In the genomic region with DNA sequence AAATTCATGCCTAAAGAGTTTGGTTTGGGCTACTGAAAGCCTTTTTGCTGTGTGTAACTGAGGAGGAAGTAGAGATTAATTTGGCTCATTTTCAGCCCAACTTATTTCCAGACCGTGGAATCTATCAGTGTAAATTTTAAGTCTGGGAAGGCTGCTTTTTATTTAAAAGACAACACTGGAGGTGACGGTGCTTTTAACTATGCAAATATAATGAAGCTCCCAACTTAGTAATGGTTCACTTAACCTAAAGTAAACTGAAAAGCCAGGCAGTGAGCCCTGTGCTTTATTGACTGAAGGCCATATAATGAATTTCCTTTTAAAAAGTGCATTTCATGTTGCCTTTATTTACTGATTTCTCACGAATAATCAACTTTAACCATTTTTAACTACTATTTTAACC, we compare ENCODE assay signal across 24 cellular contexts.
"Had no signal": no experiment of that assay in that cellular context is flagged by ENCODE, and none has a peak within 500 bp of the region (broad histone marks: within the 10 kb centered on the region; RNA-seq: fewer than 3 reads in every experiment).

No MANE protein-coding gene starts in this region.

- H3K4me2 ChIP-seq: hepatocyte had no signal

- FAIRE-seq: endothelial cell of umbilical vein, small intestine, urothelium cell line had no signal

- ATAC-seq: foreskin keratinocyte; gastroesophageal sphincter; heart left ventricle; left colon; left ventricle myocardium superior; lower lobe of right lung; naive thymus-derived CD8-positive, alpha-beta T cell; stimulated activated naive B cell treated with anti-CD40 and anti-IgM and Interleukin-4, amounts not matched to agents 10 μg/mL and 1 μg/mL and 100 μg/mL, for 72 hours had no signal

- H3K9me3 ChIP-seq: colonic mucosa, esophagus muscularis mucosa, gastroesophageal sphincter, lower lobe of right lung, neutrophil, right lobe of liver, thoracic aorta, upper lobe of left lung had no signal

- H3K36me3 ChIP-seq: colonic mucosa, esophagus muscularis mucosa, gastroesophageal sphincter, heart left ventricle, lower lobe of right lung, neutrophil, right lobe of liver, thoracic aorta, tibial nerve, upper lobe of left lung had no signal

- H2AFZ ChIP-seq: hepatocyte, parathyroid adenoma had no signal

- H3K9ac ChIP-seq: parathyroid adenoma had no signal

- DNase-seq: colonic mucosa; effector CD8-positive, alpha-beta T cell; foreskin keratinocyte; heart left ventricle; left colon; left ventricle myocardium superior; lower lobe of right lung; naive thymus-derived CD8-positive, alpha-beta T cell; nephron progenitor cell; right lobe of liver; small intestine; stimulated activated CD4-positive, alpha-beta T cell treated with anti-CD3 and anti-CD28 coated beads, Interleukin-15, amount 100 ng/mL, for 24 hours; stimulated activated CD4-positive, alpha-beta T cell treated with anti-CD3 and anti-CD28 coated beads, Interleukin-2, amount 100 ng/mL, for 48 hours; stimulated activated naive B cell treated with anti-CD40 and anti-IgM and Interleukin-4, amounts not matched to agents 10 μg/mL and 1 μg/mL and 100 μg/mL, for 72 hours; upper lobe of left lung had no signal

- H3K27me3 ChIP-seq: colonic mucosa, esophagus muscularis mucosa, foreskin keratinocyte, gastroesophageal sphincter, hepatocyte, neutrophil, right lobe of liver, tibial nerve, upper lobe of left lung had no signal

- H3K4me1 ChIP-seq: colonic mucosa, esophagus muscularis mucosa, foreskin keratinocyte, gastroesophageal sphincter, heart left ventricle, lower lobe of right lung, parathyroid adenoma, right lobe of liver, tibial nerve, upper lobe of left lung had no signal

- H3K4me3 ChIP-seq: colonic mucosa, esophagus muscularis mucosa, gastroesophageal sphincter, heart left ventricle, hepatocyte, lower lobe of right lung, right lobe of liver, thoracic aorta, tibial nerve, upper lobe of left lung had no signal

- H3K27ac ChIP-seq: colonic mucosa, esophagus muscularis mucosa, foreskin keratinocyte, gastroesophageal sphincter, heart left ventricle, hepatocyte, lower lobe of right lung, neutrophil, parathyroid adenoma, right lobe of liver, thoracic aorta, tibial nerve, upper lobe of left lung had no signal
